10 cellular contexts compared by ENCODE assay signal in the genomic region with DNA sequence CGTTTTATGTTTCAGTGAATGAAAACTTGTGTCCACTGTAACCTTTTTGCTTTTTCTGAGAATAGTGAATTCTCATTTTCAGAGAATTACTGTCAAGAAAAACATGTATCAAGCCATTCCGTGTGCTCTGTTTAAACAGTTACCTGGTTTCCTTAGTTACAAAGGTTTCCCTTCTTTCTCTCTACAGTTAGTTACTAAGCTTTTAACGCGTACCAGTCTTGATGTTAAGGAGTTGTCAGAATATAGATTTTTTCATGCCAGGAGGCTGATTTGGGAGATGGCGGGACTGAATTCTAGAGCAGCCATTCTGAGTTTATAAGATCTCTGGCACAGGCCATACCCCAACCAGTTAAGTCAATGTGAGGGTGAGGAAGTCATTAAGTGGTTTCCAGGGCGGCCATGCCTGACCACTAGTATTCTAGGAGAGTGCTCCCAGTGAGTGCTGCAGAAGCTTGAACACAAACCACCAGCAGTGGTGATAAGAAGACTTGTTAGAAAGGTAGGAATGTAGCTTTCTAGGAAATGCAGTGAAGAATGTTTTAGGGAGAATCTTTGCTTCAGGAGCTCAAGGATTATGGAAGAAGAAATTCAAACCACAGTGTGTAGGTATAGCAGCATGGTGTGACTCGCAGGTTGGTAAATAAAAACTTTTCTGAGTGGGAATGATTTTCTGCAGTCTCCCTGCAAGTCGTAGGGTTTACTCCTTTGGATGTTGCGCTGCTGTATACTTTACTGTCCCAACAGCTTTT.
DNase-seq lines count a peak whose midpoint lies in the region; ATAC-seq, FAIRE-seq and TF ChIP-seq lines count a peak whose summit lies in the region.
"Had no signal": no experiment of that assay in that cellular context is flagged by ENCODE, and none has a peak within 500 bp of the region (broad histone marks: within the 10 kb centered on the region; RNA-seq: fewer than 3 reads in every experiment).

No MANE protein-coding gene starts in this region.

- CTCF ChIA-PET in HCT116 (lab: Charles Lee) = no interaction called here

- FAIRE-seq in RCC 7860 (lab: Jason Lieb, UNC) = peak; percentile 81

- no peak for TF ChIP-seq POLR2A in HCT116 (IDR thresholded peaks at IDR 0.05; ENCODE audit: borderline replicate concordance, extremely low read depth, insufficient read depth, insufficient read length)

- no peak overlapping the region for H3K4me3 ChIP-seq in HCT116 (replicated peaks in 1 of 2; ENCODE audit: low read depth in 1 of 2, low read length in 2 of 2)
- H3K4me3 ChIP-seq: SK-N-MC had no signal

- H3K36me3 ChIP-seq in HCT116 (ENCODE audit: control insufficient read depth in 1 of 2, insufficient read depth in 2 of 2, low read length in 2 of 2) = no peaks in the 10 kb centered on the region

- ATAC-seq in HCT116 = no peak
- no peak for ATAC-seq in GM18858 (IDR thresholded peaks at IDR 0.05; ENCODE audit: unreplicated experiment)
- ATAC-seq in HG03457 (IDR thresholded peaks at IDR 0.05; ENCODE audit: unreplicated experiment) = no peak

- no peak overlapping the region for H2AFZ ChIP-seq in HCT116 (ENCODE audit: low read depth, low read length, poor library complexity, severe bottlenecking)

- no peak overlapping the region for H3K9ac ChIP-seq in HCT116 (ENCODE audit: low read length)

- intact Hi-C loops in HCT116 (cut with micrococcal nuclease) = no loop called here

- H3K79me2 ChIP-seq in HCT116 (ENCODE audit: insufficient read depth, low read length) = peaks cover 83% of the 10 kb centered on the region

- TF ChIP-seq CTCF in HCT116 (IDR thresholded peaks at IDR 0.05 in 2 of 3, conservative IDR thresholded peaks at IDR 0.05 in 1 of 3; ENCODE audit: borderline replicate concordance in 1 of 3, insufficient read depth in 1 of 3, low read depth in 2 of 3, low read length in 2 of 3) = no peak

- H4K20me1 ChIP-seq in HCT116 (ENCODE audit: insufficient read depth) = no peaks in the 10 kb centered on the region

- no peak for TF ChIP-seq RAD21 in HCT116 (IDR thresholded peaks at IDR 0.05; ENCODE audit: low read depth)

- DNase-seq in GDM1 (lab: John Stamatoyannopoulos, UW) (peak; percentile 9), HCT116 (ENCODE audit: low read depth, low spot score) (no peak), RCC 7860 (ENCODE audit: low spot score) (peak; percentile 75), islet precursor cell (peak; percentile 77), NCI-H2171 (lab: John Stamatoyannopoulos, UW) (no peak), inferior parietal cortex (ENCODE audit: extremely low spot score) (no peak)

- H3K27ac ChIP-seq in HCT116 (ENCODE audit: low read depth, low read length) = no peak overlapping the region
- H3K27ac ChIP-seq: HL-60, SK-N-MC had no signal

- H3K4me2 ChIP-seq in HCT116 (ENCODE audit: low read length) = peak overlapping the region; percentile 35

- no peaks in the 10 kb centered on the region for H3K9me2 ChIP-seq in HCT116 (ENCODE audit: insufficient read depth)

- RAD21 ChIA-PET in HCT116 (lab: Charles Lee; ENCODE audit: low non-redundant PET in 1 of 2, low total read pairs in 2 of 2, uncharacterized antibody in 2 of 2, unreplicated experiment in 2 of 2) = no interaction called here

- no TSS peak for BruUV-seq in HCT116 (replicated peaks; lab: Mats Ljungman, UMichigan)

- POLR2A ChIA-PET in HCT116 (lab: Charles Lee) = no interaction called here

- H3K9me3 ChIP-seq in HCT116 (ENCODE audit: control insufficient read depth in 1 of 2, insufficient read depth in 1 of 2, low read depth in 1 of 2, low read length in 2 of 2) = no peaks in the 10 kb centered on the region

- peaks cover 0 to 18% of the 10 kb centered on the region in 2 experiments; a peak in 1 of 4 replicates for H3K4me1 ChIP-seq in HCT116 (ENCODE audit: control insufficient read depth in 1 of 2, insufficient read depth in 2 of 2, low read length in 2 of 2)

- no peaks in the 10 kb centered on the region for H3K27me3 ChIP-seq in HCT116 (ENCODE audit: insufficient read depth, low read length)

TF ChIP-seq in HCT116, 20 proteins besides CTCF, POLR2A, EP300 and RAD21:
- TF ChIP-seq FOSL1 (IDR thresholded peaks at IDR 0.05; ENCODE audit: low read depth) = no peak
- TF ChIP-seq CBX3 (IDR thresholded peaks at IDR 0.05; ENCODE audit: low read depth) = no peak
- no peak for TF ChIP-seq JUND (IDR thresholded peaks at IDR 0.05)

Comparison
In these comparisons a context has a peak if more than half of its experiments do, and no peak if none do; other contexts are left out.
1. DNase-seq: peak in GDM1 (single experiment), RCC 7860 (single experiment) and islet precursor cell (single experiment); none in HCT116 (single experiment), NCI-H2171 (single experiment) and inferior parietal cortex (single experiment).